Comparison of ENCODE assay signal across 10 cellular contexts in genomic region chr4:151882072-151882803, GRCh38.
DNase-seq lines count a peak whose midpoint lies in the region; ATAC-seq lines count a peak whose summit lies in the region.
"Had no signal": no experiment of that assay in that cellular context is flagged by ENCODE, and none has a peak within 500 bp of the region (broad histone marks: within the 10 kb centered on the region; RNA-seq: fewer than 3 reads in every experiment).

No MANE protein-coding gene starts in this region.

- peaks cover 20 to 22% (median 20%) of the 10 kb centered on the region in 3 donors for H3K4me1 Mint-ChIP-seq in CD8-positive, alpha-beta memory T cell

- H3K27me3 ChIP-seq in CD8-positive, alpha-beta memory T cell (ENCODE audit: insufficient read depth, low read length, poor library complexity, severe bottlenecking) = no peaks in the 10 kb centered on the region

- H3K36me3 Mint-ChIP-seq in CD8-positive, alpha-beta memory T cell = peaks cover 0 to 3% (median 0%) of the 10 kb centered on the region in 3 donors

- no peak overlapping the region for H3K4me3 ChIP-seq in CD8-positive, alpha-beta memory T cell (ENCODE audit: low read length)

- H3K9me3 ChIP-seq in CD8-positive, alpha-beta memory T cell (ENCODE audit: low read length) = no peaks in the 10 kb centered on the region

- peaks cover 10% of the 10 kb centered on the region for H3K4me1 ChIP-seq in CD8-positive, alpha-beta memory T cell (ENCODE audit: insufficient read depth, low read length)

- H3K27ac Mint-ChIP-seq in CD8-positive, alpha-beta memory T cell = peak overlapping the region in 7 of 8 donors; percentile 5 to 90 (median 40)

- DNase-seq in CD8-positive, alpha-beta memory T cell = no peak
- DNase-seq in NCI-H510A (lab: John Stamatoyannopoulos, UW) = no peak
- DNase-seq in cerebellar cortex (ENCODE audit: low spot score) = no peak
- no peak for DNase-seq in NCI-H2081 treated with DMSO at 0.1 percent for 48 hours (lab: John Stamatoyannopoulos, UW)
- DNase-seq in activated gamma-delta T cell (lab: John Stamatoyannopoulos, UW) = no peak
- DNase-seq: NCI-H82 had no signal

- H3K27ac ChIP-seq in CD8-positive, alpha-beta memory T cell (ENCODE audit: low read depth, low read length) = no peak overlapping the region
- H3K27ac ChIP-seq: C4-2B had no signal

- CTCF ChIA-PET in CD8-positive, alpha-beta memory T cell (lab: Charles Lee) = interaction anchor here (2.3 kb wide), 1 partner anchor 9 kb away, joined by 7 read pairs; no protein-coding TSS in a partner anchor

- POLR2A ChIA-PET in CD8-positive, alpha-beta memory T cell (lab: Charles Lee) = no interaction called here

- H3K36me3 ChIP-seq in CD8-positive, alpha-beta memory T cell (ENCODE audit: insufficient read depth, low read length) = no peaks in the 10 kb centered on the region

- peak; percentile 75 for ATAC-seq in GM18909 (IDR thresholded peaks at IDR 0.05; ENCODE audit: poor library complexity, unreplicated experiment)
- peak; percentile 77 for ATAC-seq in HG02759 (IDR thresholded peaks at IDR 0.05; ENCODE audit: unreplicated experiment)
- ATAC-seq in HG03571 (IDR thresholded peaks at IDR 0.05; ENCODE audit: unreplicated experiment) = peak; percentile 62

- H3K4me3 Mint-ChIP-seq in CD8-positive, alpha-beta memory T cell = peak overlapping the region in 5 of 7 donors; percentile 12 to 66 (median 61)

- no peaks in the 10 kb centered on the region for H3K27me3 Mint-ChIP-seq in CD8-positive, alpha-beta memory T cell

- peaks cover 0 to 2% (median 0%) of the 10 kb centered on the region in 5 donors for H3K9me3 Mint-ChIP-seq in CD8-positive, alpha-beta memory T cell
